ENCODE assay signal across 28 cellular contexts in genomic region chr7:134019251-134019650, GRCh38.
"Had no signal": no experiment of that assay in that cellular context is flagged by ENCODE, and none has a peak within 500 bp of the region (broad histone marks: within the 10 kb centered on the region; RNA-seq: fewer than 3 reads in every experiment).

No MANE protein-coding gene starts in this region.

- H3K4me1 ChIP-seq: colonic mucosa, gastrocnemius medialis, heart right ventricle had no signal

- ATAC-seq: effector memory CD8-positive, alpha-beta T cell; esophagus mucosa; foreskin keratinocyte; gastrocnemius medialis; gastroesophageal sphincter; heart left ventricle; heart right ventricle had no signal

- DNase-seq: colonic mucosa; cortex of kidney; dermis blood vessel endothelial cell; dorsolateral prefrontal cortex; effector CD4-positive, alpha-beta T cell; effector CD8-positive, alpha-beta T cell; effector memory CD4-positive, alpha-beta T cell; effector memory CD8-positive, alpha-beta T cell; endodermal cell; erythroblast; esophagus squamous epithelium; foreskin fibroblast; foreskin keratinocyte; foreskin melanocyte; gastrocnemius medialis; glutamatergic neuron; head of caudate nucleus; heart left ventricle; heart right ventricle had no signal

- H3K27ac ChIP-seq: colonic mucosa, coronary artery, epithelial cell of prostate, esophagus muscularis mucosa, esophagus squamous epithelium, foreskin keratinocyte, gastrocnemius medialis, gastroesophageal sphincter, heart left ventricle, heart right ventricle had no signal

- FAIRE-seq: colon, endometrium, endothelial cell of umbilical vein, frontal cortex had no signal

- H3K36me3 ChIP-seq: colonic mucosa, esophagus squamous epithelium, gastrocnemius medialis, gastroesophageal sphincter, heart left ventricle, heart right ventricle had no signal

- H3K27me3 ChIP-seq: colonic mucosa, dorsolateral prefrontal cortex, esophagus muscularis mucosa, esophagus squamous epithelium, foreskin keratinocyte, gastrocnemius medialis, gastroesophageal sphincter, heart left ventricle, heart right ventricle had no signal

- H3K9me3 ChIP-seq: colonic mucosa, esophagus muscularis mucosa, esophagus squamous epithelium, gastrocnemius medialis, gastroesophageal sphincter, heart left ventricle, heart right ventricle had no signal

- H3K4me3 ChIP-seq: colonic mucosa, coronary artery, esophagus muscularis mucosa, esophagus squamous epithelium, gastrocnemius medialis, gastroesophageal sphincter, heart left ventricle, heart right ventricle had no signal
